Comparison of ENCODE assay signal across 9 cellular contexts in genomic region chr6:31658983-31659648, GRCh38. TPM values are rescaled to one million over a fixed set of nuclear protein-coding genes. Genes with fewer than 3 reads are reported as not detected.
DNase-seq lines count a peak whose midpoint lies in the region; ATAC-seq and TF ChIP-seq lines count a peak whose summit lies in the region.
"Had no signal": no experiment of that assay in that cellular context is flagged by ENCODE, and none has a peak within 500 bp of the region (broad histone marks: within the 10 kb centered on the region; RNA-seq: fewer than 3 reads in every experiment).

No MANE protein-coding gene starts in this region.

- no peak for TF ChIP-seq POLR2A in HCT116 (IDR thresholded peaks at IDR 0.05; ENCODE audit: borderline replicate concordance, extremely low read depth, insufficient read depth, insufficient read length)

- H3K36me3 Mint-ChIP-seq in activated B cell treated with CpG ODN at 0.5 μM for 24 hours (ENCODE audit: low read depth) = peaks cover 57% of the 10 kb centered on the region

- peak overlapping the region; percentile 85 for H3K27ac Mint-ChIP-seq in activated B cell treated with CpG ODN at 0.5 μM for 24 hours

- WGBS in right cardiac atrium = 84% methylated on average over 13 of the region's 13 CpGs

- CTCF ChIA-PET in HCT116 (lab: Charles Lee) = no interaction called here
- CTCF ChIA-PET in activated B cell treated with CpG ODN at 0.5 μM for 24 hours (lab: Charles Lee) = interaction anchor here (0.6 kb wide), 1 partner anchor 170 kb away, joined by 3 read pairs; no protein-coding TSS in a partner anchor

- POLR2A ChIA-PET in HCT116 (lab: Charles Lee) = interaction anchor here (1.2 kb wide), 1 partner anchor 81 kb away, joined by 3 read pairs; the partner anchor contains the start of gene MSH5
- POLR2A ChIA-PET in activated B cell treated with CpG ODN at 0.5 μM for 24 hours (lab: Charles Lee) = interaction anchor here (0.7 to 2.1 kb wide), 4 partner anchors 38 to 535 kb away, joined by 3 to 6 read pairs (median 5); no protein-coding TSS in a partner anchor

- H3K36me3 ChIP-seq in HCT116 (ENCODE audit: control insufficient read depth in 1 of 2, insufficient read depth in 2 of 2, low read length in 2 of 2) = peaks cover 5 to 15% of the 10 kb centered on the region in 2 experiments; a peak in 3 of 4 replicates

- intact Hi-C loops in HCT116 (cut with micrococcal nuclease) = no loop called here
- intact Hi-C loops in activated B cell treated with CpG ODN at 0.5 μM for 24 hours (cut with micrococcal nuclease) = no loop called here
- intact Hi-C loops in right cardiac atrium (cut with DNase I) = no loop called here

- no peak for TF ChIP-seq RAD21 in HCT116 (IDR thresholded peaks at IDR 0.05; ENCODE audit: low read depth)

- DNase-seq in HCT116 (ENCODE audit: low read depth, low spot score) = no peak
- DNase-seq in activated B cell treated with CpG ODN at 0.5 μM for 24 hours = no peak
- DNase-seq in right cardiac atrium = no peak
- no peak for DNase-seq in ecto neural progenitor cell (ENCODE audit: low spot score)
- no peak for DNase-seq in NCI-H446 treated with DMSO at 0.1 percent for 48 hours (lab: John Stamatoyannopoulos, UW)

- no peaks in the 10 kb centered on the region for H4K20me1 ChIP-seq in HCT116 (ENCODE audit: insufficient read depth)

- ATAC-seq in HCT116 = no peak
- ATAC-seq in activated B cell treated with CpG ODN at 0.5 μM for 24 hours (ENCODE audit: low read depth) = no peak
- ATAC-seq in right cardiac atrium = no peak
- ATAC-seq in GM19452 (IDR thresholded peaks at IDR 0.05; ENCODE audit: unreplicated experiment) = no peak
- no peak for ATAC-seq in HG02588 (IDR thresholded peaks at IDR 0.05; ENCODE audit: unreplicated experiment)

- H3K27me3 Mint-ChIP-seq in activated B cell treated with CpG ODN at 0.5 μM for 24 hours = no peaks in the 10 kb centered on the region

- TF ChIP-seq CTCF in HCT116 (IDR thresholded peaks at IDR 0.05 in 2 of 3, conservative IDR thresholded peaks at IDR 0.05 in 1 of 3; ENCODE audit: borderline replicate concordance in 1 of 3, insufficient read depth in 1 of 3, low read depth in 2 of 3, low read length in 2 of 3) = no peak
- TF ChIP-seq CTCF in activated B cell treated with CpG ODN at 0.5 μM for 24 hours (IDR thresholded peaks at IDR 0.05) = no peak

- peaks cover 72% of the 10 kb centered on the region for H3K4me1 Mint-ChIP-seq in activated B cell treated with CpG ODN at 0.5 μM for 24 hours

- RAD21 ChIA-PET in HCT116 (lab: Charles Lee; ENCODE audit: low non-redundant PET in 1 of 2, low total read pairs in 2 of 2, uncharacterized antibody in 2 of 2, unreplicated experiment in 2 of 2) = no interaction called here

- H3K27me3 ChIP-seq in HCT116 (ENCODE audit: insufficient read depth, low read length) = no peaks in the 10 kb centered on the region
- H3K27me3 ChIP-seq in right cardiac atrium (ENCODE audit: control insufficient read depth, insufficient read depth) = no peaks in the 10 kb centered on the region
- H3K27me3 ChIP-seq: foreskin keratinocyte had no signal

- no peak overlapping the region for H2AFZ ChIP-seq in HCT116 (ENCODE audit: low read depth, low read length, poor library complexity, severe bottlenecking)

- H3K9me2 ChIP-seq in HCT116 (ENCODE audit: insufficient read depth) = no peaks in the 10 kb centered on the region

- H3K4me3 ChIP-seq in HCT116 (replicated peaks in 1 of 2; ENCODE audit: low read depth in 1 of 2, low read length in 2 of 2) = peak overlapping the region; percentile 79 to 87
- H3K4me3 ChIP-seq in right cardiac atrium (ENCODE audit: low read length) = peak overlapping the region; percentile 90
- H3K4me3 ChIP-seq in skin epidermis = peak overlapping the region; percentile 51 to 87 (median 78)

- H3K9ac ChIP-seq in HCT116 (ENCODE audit: low read length) = peak overlapping the region; percentile 88; the same call in 1 of the 2 replicates

- peaks cover 17 to 41% of the 10 kb centered on the region in 2 experiments; a peak in 3 of 4 replicates for H3K4me1 ChIP-seq in HCT116 (ENCODE audit: control insufficient read depth in 1 of 2, insufficient read depth in 2 of 2, low read length in 2 of 2)
- peaks cover 14% of the 10 kb centered on the region for H3K4me1 ChIP-seq in right cardiac atrium (ENCODE audit: control insufficient read depth, insufficient read depth, low read length)

- H3K9me3 ChIP-seq in HCT116 (ENCODE audit: control insufficient read depth in 1 of 2, insufficient read depth in 1 of 2, low read depth in 1 of 2, low read length in 2 of 2) (no peaks in the 10 kb centered on the region), right cardiac atrium (ENCODE audit: control insufficient read depth, low read length) (no peaks in the 10 kb centered on the region)

- peak overlapping the region; percentile 94 for H3K4me2 ChIP-seq in HCT116 (ENCODE audit: low read length)

- H3K4me3 Mint-ChIP-seq in activated B cell treated with CpG ODN at 0.5 μM for 24 hours = peak overlapping the region; percentile 88

- H3K9me3 Mint-ChIP-seq in activated B cell treated with CpG ODN at 0.5 μM for 24 hours = no peaks in the 10 kb centered on the region

- H3K27ac ChIP-seq in HCT116 (ENCODE audit: low read depth, low read length) = peak overlapping the region; percentile 25
- H3K27ac ChIP-seq in right cardiac atrium (ENCODE audit: low read length) = no peak overlapping the region
- H3K27ac ChIP-seq in skin epidermis = peak overlapping the region in 18 of 21 experiments; percentile 74 to 95 (median 88)

- no TSS peak for BruUV-seq in HCT116 (replicated peaks; lab: Mats Ljungman, UMichigan)

- H3K79me2 ChIP-seq in HCT116 (ENCODE audit: insufficient read depth, low read length) = peaks cover 39% of the 10 kb centered on the region

TF ChIP-seq in HCT116, 20 proteins besides CTCF, POLR2A, EP300 and RAD21:
- TF ChIP-seq EGR1 (IDR thresholded peaks at IDR 0.05; ENCODE audit: low read depth) (no peak), CEBPB (IDR thresholded peaks at IDR 0.05; ENCODE audit: low read depth) (no peak), EZH2phosphoT487 (IDR thresholded peaks at IDR 0.05; ENCODE audit: borderline replicate concordance) (no peak), CBX3 (IDR thresholded peaks at IDR 0.05; ENCODE audit: low read depth) (no peak), YY1 (IDR thresholded peaks at IDR 0.05; ENCODE audit: extremely low read depth, insufficient replicate concordance, low read depth, low read length) (no peak), SP1 (IDR thresholded peaks at IDR 0.05; ENCODE audit: low read depth) (no peak)

RNA-seq across cellular contexts. Expression of gene C6orf47, which starts 1.5 kb away (rescaled TPM):
- total RNA-seq in HCT116 (2021; ENCODE audit: unreplicated experiment) (13.4 TPM), activated B cell treated with CpG ODN at 0.5 μM for 24 hours (29.0 and 29.3 TPM in 2 replicates), right cardiac atrium (10 to 100 TPM; 18.5 to 20.7 (median 20.1) TPM)
- polyA plus RNA-seq in HCT116 (2012) = 8.9 and 10.4 TPM in 2 replicates
- 21.2 TPM for polyA plus RNA-seq in right cardiac atrium

RNA-seq across cellular contexts. Expression of gene APOM, which starts 3.4 kb away (rescaled TPM):
- total RNA-seq in HCT116 (2021; ENCODE audit: unreplicated experiment) (2.2 TPM), activated B cell treated with CpG ODN at 0.5 μM for 24 hours (2.2 and 2.4 TPM in 2 replicates), right cardiac atrium (1 to 10 TPM in 2 of 4 donors, under 1 TPM in 2; 0.48 to 2.8 (median 1.4) TPM)
- polyA plus RNA-seq in HCT116 (2012) = 2.3 and 2.5 TPM in 2 replicates
- polyA plus RNA-seq in right cardiac atrium = 3.9 TPM

RNA-seq across cellular contexts. Expression of gene GPANK1, which starts 5.7 kb away (rescaled TPM):
- 14.8 TPM for total RNA-seq in HCT116 (2021; ENCODE audit: unreplicated experiment)
- polyA plus RNA-seq in HCT116 (2012) = 11.6 and 13.9 TPM in 2 replicates
- 23.0 and 24.2 TPM in 2 replicates for total RNA-seq in activated B cell treated with CpG ODN at 0.5 μM for 24 hours
- 10 to 100 TPM; 16.8 to 23.9 (median 20.0) TPM for total RNA-seq in right cardiac atrium
- 24.6 TPM for polyA plus RNA-seq in right cardiac atrium

RNA-seq across cellular contexts. Expression of gene BAG6, which starts 6.7 kb away (rescaled TPM):
- total RNA-seq in HCT116 (2021; ENCODE audit: unreplicated experiment) (368 TPM), activated B cell treated with CpG ODN at 0.5 μM for 24 hours (309 and 327 TPM in 2 replicates), right cardiac atrium (100 to 1,000 TPM; 230 to 260 (median 256) TPM)
- polyA plus RNA-seq in HCT116 (2012) = 342 and 357 TPM in 2 replicates
- 226 TPM for polyA plus RNA-seq in right cardiac atrium

RNA-seq across cellular contexts. Expression of gene CSNK2B, which starts 6.8 kb away (rescaled TPM):
- total RNA-seq in HCT116 (2021; ENCODE audit: unreplicated experiment) (210 TPM), activated B cell treated with CpG ODN at 0.5 μM for 24 hours (190 and 191 TPM in 2 replicates), right cardiac atrium (100 to 1,000 TPM; 110 to 123 (median 116) TPM)
- 357 and 396 TPM in 2 replicates for polyA plus RNA-seq in HCT116 (2012)
- 158 TPM for polyA plus RNA-seq in right cardiac atrium
